21 cellular contexts compared by ENCODE assay signal in the genomic region with DNA sequence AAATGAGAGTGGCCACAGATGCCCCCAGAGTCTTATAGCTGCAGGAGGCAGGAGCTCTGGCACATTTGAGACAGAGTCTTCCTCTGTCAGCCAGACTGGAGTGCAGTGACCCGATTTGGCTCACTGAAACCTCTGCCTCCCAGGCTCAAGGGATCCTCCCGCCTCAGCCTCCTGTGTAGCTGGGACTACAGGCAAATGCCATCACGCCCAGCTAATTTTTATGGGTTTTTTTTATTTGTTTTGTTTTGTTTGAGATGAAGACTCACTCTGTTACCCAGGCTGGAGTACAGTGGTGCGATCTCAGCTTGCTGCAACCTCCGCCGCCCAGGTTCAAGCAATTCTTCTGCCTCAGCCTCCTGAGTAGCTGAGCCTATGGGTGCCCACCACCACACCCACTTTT.
"Had no signal": no experiment of that assay in that cellular context is flagged by ENCODE, and none has a peak within 500 bp of the region (broad histone marks: within the 10 kb centered on the region; RNA-seq: fewer than 3 reads in every experiment).

No MANE protein-coding gene starts in this region.

- H3K27ac Mint-ChIP-seq: natural killer cell; stimulated activated memory B cell treated with anti-CD40 and anti-IgM and Interleukin-4, amounts not matched to agents 10 μg/mL and 1 μg/mL and 100 μg/mL, for 72 hours had no signal

- H3K4me3 Mint-ChIP-seq: natural killer cell; stimulated activated memory B cell treated with anti-CD40 and anti-IgM and Interleukin-4, amounts not matched to agents 10 μg/mL and 1 μg/mL and 100 μg/mL, for 72 hours had no signal

- H3K4me1 ChIP-seq: gastrocnemius medialis, psoas muscle, upper lobe of right lung, uterus had no signal

- H3K4me3 ChIP-seq: gastrocnemius medialis, heart left ventricle, hepatocyte, left lung, psoas muscle, sigmoid colon, thoracic aorta, tibial nerve, upper lobe of right lung, uterus had no signal

- H3K4me1 Mint-ChIP-seq: stimulated activated memory B cell treated with anti-CD40 and anti-IgM and Interleukin-4, amounts not matched to agents 10 μg/mL and 1 μg/mL and 100 μg/mL, for 72 hours had no signal

- DNase-seq: cerebellar nuclear complex; cortex of kidney; dorsolateral prefrontal cortex; effector CD4-positive, alpha-beta T cell; foreskin fibroblast; gastrocnemius medialis; heart left ventricle; kidney; left lung; natural killer cell; psoas muscle; sigmoid colon; stimulated activated CD4-positive, alpha-beta T cell treated with anti-CD3 and anti-CD28 coated beads, Interleukin-4, amount 100 ng/mL, for 4 hours; stimulated activated naive CD8-positive, alpha-beta T cell treated with anti-CD3 and anti-CD28 coated beads, Interleukin-15, Interleukin-2, amounts not matched to agents 100 U/mL and 50 U/mL, for 24 hours; upper lobe of right lung; uterus had no signal

- H3K9me3 Mint-ChIP-seq: natural killer cell; stimulated activated memory B cell treated with anti-CD40 and anti-IgM and Interleukin-4, amounts not matched to agents 10 μg/mL and 1 μg/mL and 100 μg/mL, for 72 hours had no signal

- H3K27ac ChIP-seq: dorsolateral prefrontal cortex, epithelial cell of prostate, gastrocnemius medialis, heart left ventricle, hepatocyte, left lung, psoas muscle, sigmoid colon, thoracic aorta, tibial nerve, upper lobe of right lung, uterus had no signal

- ATAC-seq: gastrocnemius medialis; natural killer cell; psoas muscle; stimulated activated naive CD8-positive, alpha-beta T cell treated with anti-CD3 and anti-CD28 coated beads, Interleukin-15, Interleukin-2, amounts not matched to agents 100 U/mL and 50 U/mL, for 24 hours had no signal

- H3K36me3 Mint-ChIP-seq: natural killer cell; stimulated activated memory B cell treated with anti-CD40 and anti-IgM and Interleukin-4, amounts not matched to agents 10 μg/mL and 1 μg/mL and 100 μg/mL, for 72 hours had no signal

- H3K36me3 ChIP-seq: gastrocnemius medialis, heart left ventricle, left lung, sigmoid colon, thoracic aorta, tibial nerve, upper lobe of right lung, uterus had no signal

- H3K9me3 ChIP-seq: gastrocnemius medialis, heart left ventricle, left lung, psoas muscle, sigmoid colon, thoracic aorta, tibial nerve, upper lobe of right lung, uterus had no signal
